In genomic region chr1:111756124-111756513, GRCh38 we compare ENCODE assay signal across 8 cellular contexts. TPM values are rescaled to one million over a fixed set of nuclear protein-coding genes. Genes with fewer than 3 reads are reported as not detected.
DNase-seq lines count a peak whose midpoint lies in the region; ATAC-seq and TF ChIP-seq lines count a peak whose summit lies in the region.

No MANE protein-coding gene starts in this region.

- peaks cover 43% of the 10 kb centered on the region for H3K4me1 Mint-ChIP-seq in activated T-cell treated with anti-CD3 and anti-CD28 coated beads, Interleukin-2, amount 50 U/mL, for 4 hours (ENCODE audit: low read depth)
- H3K4me1 Mint-ChIP-seq in endodermal cell (peaks cover 10% of the 10 kb centered on the region), neural crest cell (peaks cover 30% of the 10 kb centered on the region)

- no peaks in the 10 kb centered on the region for H3K4me1 ChIP-seq in endodermal cell (ENCODE audit: control insufficient read depth, insufficient read depth, low read length)

- TF ChIP-seq CTCF in LNCaP clone FGC (IDR thresholded peaks at IDR 0.05; ENCODE audit: control insufficient read depth, extremely low read depth, insufficient read depth) (no peak), endodermal cell (conservative IDR thresholded peaks at IDR 0.05) (no peak), neural crest cell (conservative IDR thresholded peaks at IDR 0.05) (no peak)

- peak overlapping the region; percentile 98 for H3K27ac ChIP-seq in endodermal cell (ENCODE audit: low read depth, low read length)

- peaks cover 20% of the 10 kb centered on the region for H3K36me3 Mint-ChIP-seq in activated T-cell treated with anti-CD3 and anti-CD28 coated beads, Interleukin-2, amount 50 U/mL, for 4 hours (ENCODE audit: insufficient read depth)
- H3K36me3 Mint-ChIP-seq in endodermal cell (ENCODE audit: low read depth) (peaks cover 25% of the 10 kb centered on the region), neural crest cell (ENCODE audit: low read depth) (peaks cover 2% of the 10 kb centered on the region)

- H3K9me3 ChIP-seq in endodermal cell (ENCODE audit: control insufficient read depth, low read length), result no peaks in the 10 kb centered on the region

- peak overlapping the region; percentile 91 for H3K9ac ChIP-seq in endodermal cell (ENCODE audit: extremely low read depth, low read length, poor library complexity, severe bottlenecking)

- no peaks in the 10 kb centered on the region for H3K27me3 ChIP-seq in endodermal cell (ENCODE audit: control insufficient read depth, insufficient read depth, low read length, poor library complexity, severe bottlenecking)

- H3K27me3 Mint-ChIP-seq in activated T-cell treated with anti-CD3 and anti-CD28 coated beads, Interleukin-2, amount 50 U/mL, for 4 hours (ENCODE audit: low read depth), result no peaks in the 10 kb centered on the region
- H3K27me3 Mint-ChIP-seq in endodermal cell (ENCODE audit: insufficient read depth), result peaks cover 6% of the 10 kb centered on the region
- no peaks in the 10 kb centered on the region for H3K27me3 Mint-ChIP-seq in neural crest cell (ENCODE audit: low read depth)

- WGBS in endodermal cell (ENCODE audit: insufficient coverage in 1 of 2, insufficient read length in 1 of 2), 2 experiments, result 0% methylated on average over 11 to 35 of the region's 35 CpGs

- peak; percentile 25 to 34 for ATAC-seq in activated T-cell treated with anti-CD3 and anti-CD28 coated beads, Interleukin-2, amount 50 U/mL, for 4 hours

- H3K4me3 ChIP-seq in LNCaP clone FGC (ENCODE audit: low read depth, low read length) (peak overlapping the region; percentile 88), endodermal cell (ENCODE audit: low read length) (peak overlapping the region; percentile 98)

- H3K27ac Mint-ChIP-seq in endodermal cell (peak overlapping the region; percentile 82), neural crest cell (ENCODE audit: unreplicated experiment) (peak overlapping the region; percentile 25)

- H3K9me3 Mint-ChIP-seq in activated T-cell treated with anti-CD3 and anti-CD28 coated beads, Interleukin-2, amount 50 U/mL, for 4 hours, result no peaks in the 10 kb centered on the region
- no peaks in the 10 kb centered on the region for H3K9me3 Mint-ChIP-seq in endodermal cell
- H3K9me3 Mint-ChIP-seq in neural crest cell, result no peaks in the 10 kb centered on the region

- no peak for DNase-seq in activated T-cell treated with anti-CD3 and anti-CD28 coated beads, Interleukin-2, amount 50 U/mL, for 4 hours
- no peak for DNase-seq in activated T-cell treated with anti-CD3 and anti-CD28 coated beads, Interleukin-2, amount 50 U/mL, for 48 hours
- DNase-seq in LNCaP clone FGC (ENCODE audit: low read depth) (no peak), endodermal cell (no peak), neural crest cell (ENCODE audit: low read depth, low spot score) (no peak), NCI-H2081 (lab: John Stamatoyannopoulos, UW) (no peak), OCI-M1 (lab: John Stamatoyannopoulos, UW) (no peak)
- no peak for DNase-seq in activated CD8-positive, alpha-beta memory T cell treated with anti-CD3 and anti-CD28 coated beads, Interleukin-2, amount 50 U/mL, for 48 hours

- peaks cover 30% of the 10 kb centered on the region for H3K36me3 ChIP-seq in endodermal cell (ENCODE audit: control insufficient read depth, insufficient read depth, low read length)

- peak overlapping the region; percentile 93 for H3K4me3 Mint-ChIP-seq in activated T-cell treated with anti-CD3 and anti-CD28 coated beads, Interleukin-2, amount 50 U/mL, for 4 hours
- H3K4me3 Mint-ChIP-seq in endodermal cell (peak overlapping the region; percentile 82), neural crest cell (peak overlapping the region; percentile 96)

RNA-seq across cellular contexts. Expression of gene DDX20, which starts 0.4 kb away (rescaled TPM):
- total RNA-seq in activated T-cell treated with anti-CD3 and anti-CD28 coated beads, Interleukin-2, amount 50 U/mL, for 4 hours, result 10 to 100 TPM; 22.0 to 26.0 (median 24.1) TPM
- total RNA-seq in endodermal cell, result 10 to 100 TPM; 19.4 to 19.8 TPM
- polyA plus RNA-seq in endodermal cell (2013, experiment 1 of 2), result 18.2 TPM
- polyA plus RNA-seq in endodermal cell (2013, experiment 2 of 2), result 16.6 TPM
- total RNA-seq in neural crest cell, result 25.7 and 26.7 TPM in 2 replicates

RNA-seq across cellular contexts. Expression of gene INKA2, which starts 16.9 kb away (rescaled TPM):
- under 1 TPM; 0.25 to 0.82 (median 0.76) TPM for total RNA-seq in activated T-cell treated with anti-CD3 and anti-CD28 coated beads, Interleukin-2, amount 50 U/mL, for 4 hours
- 1 to 10 TPM; 1.4 to 1.9 TPM for total RNA-seq in endodermal cell
- polyA plus RNA-seq in endodermal cell (2013, experiment 1 of 2), result 3.3 TPM
- 3.4 TPM for polyA plus RNA-seq in endodermal cell (2013, experiment 2 of 2)
- 2.7 and 3.5 TPM in 2 replicates for total RNA-seq in neural crest cell
